Comparison of ENCODE assay signal across 1 cellular context in the genomic region with DNA sequence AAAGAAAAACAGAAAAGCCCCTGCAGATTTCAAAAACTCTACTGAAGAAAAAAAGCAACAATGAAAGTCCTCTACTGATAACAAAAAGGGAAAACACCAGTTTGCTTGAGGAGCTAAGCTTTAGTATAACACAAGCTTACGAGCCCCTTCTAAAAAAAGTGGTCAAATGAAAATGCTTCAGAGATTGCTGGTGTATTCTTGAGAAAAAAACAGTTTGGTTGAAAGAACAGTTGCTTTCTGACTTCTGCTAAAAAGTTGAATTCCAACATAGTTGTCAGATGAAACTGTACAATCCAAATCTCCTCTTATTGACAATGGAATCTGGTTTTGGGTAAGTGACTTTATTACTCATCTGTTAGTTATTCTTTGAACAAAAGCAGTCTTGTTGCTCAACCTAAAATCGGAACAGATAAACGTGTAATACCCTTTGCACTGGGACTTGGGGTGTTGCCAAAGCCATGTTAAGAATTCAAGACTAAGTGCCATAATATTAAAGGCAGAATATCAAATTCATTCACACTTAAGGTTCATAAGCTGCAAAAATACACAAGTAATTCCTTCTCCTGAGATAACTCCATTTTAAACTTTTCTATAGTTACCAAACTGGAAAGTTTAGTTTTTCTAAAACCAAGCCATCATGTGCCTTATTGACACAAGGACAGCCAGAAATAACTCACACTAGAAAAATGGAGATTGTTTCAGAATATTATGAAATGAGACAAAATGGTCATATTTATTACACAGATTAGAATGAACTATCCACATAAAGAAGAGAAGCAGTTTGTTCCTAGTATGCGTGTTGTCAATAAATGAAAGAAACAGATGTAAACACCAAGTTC.
A peak's percentile ranks its signal among the peaks of the same experiment; 100 is the strongest.
TF ChIP-seq lines count a peak whose summit lies in the region.

No MANE protein-coding gene starts in this region.

TF ChIP-seq in HepG2, 621 proteins besides CTCF, POLR2A, EP300 and RAD21 (continued from another document):
- TF ChIP-seq CREM (IDR thresholded peaks at IDR 0.05) (peak; percentile 75), CREM (CRISPR knock-in tag; IDR thresholded peaks at IDR 0.05) (no peak), ZXDC (CRISPR knock-in tag; IDR thresholded peaks at IDR 0.05) (no peak), ZIK1 (CRISPR knock-in tag; IDR thresholded peaks at IDR 0.05; ENCODE audit: borderline replicate concordance, low read depth) (no peak), SCMH1 (CRISPR knock-in tag; IDR thresholded peaks at IDR 0.05; ENCODE audit: borderline replicate concordance) (no peak), PAXIP1 (CRISPR knock-in tag; conservative IDR thresholded peaks at IDR 0.05) (peak; percentile 79), NFE2L2 (IDR thresholded peaks at IDR 0.05; ENCODE audit: low read length) (no peak), TFE3 (CRISPR knock-in tag; IDR thresholded peaks at IDR 0.05) (0 out of 2 replicates have a peak, but pooled peaks have one; percentile 20)
TF ChIP-seq in HepG2: peak in this region for 84.
